Comparison of ENCODE assay signal across 7 cellular contexts in genomic region chr1:66374561-66375111, GRCh38.
DNase-seq lines count a peak whose midpoint lies in the region; ATAC-seq and TF ChIP-seq lines count a peak whose summit lies in the region.

No MANE protein-coding gene starts in this region.

- no peaks in the 10 kb centered on the region for H3K9me3 ChIP-seq in psoas muscle

- 18 to 26% (median 24%) methylated on average over 2 of the region's 2 CpGs for WGBS in psoas muscle, 3 donors

- peaks cover 5 to 34% of the 10 kb centered on the region in 2 donors for H3K36me3 ChIP-seq in psoas muscle (ENCODE audit: insufficient read depth in 1 of 2, low read depth in 1 of 2)

- H3K27me3 ChIP-seq in psoas muscle (ENCODE audit: insufficient read depth in 3 of 3, low read length in 2 of 3), result no peaks in the 10 kb centered on the region

- intact Hi-C loops in psoas muscle (cut with DNase I), result loop anchor here in 1 of 2 donors (10.0 kb wide), 1 partner anchor 70 kb away; no protein-coding TSS in a partner anchor

- no peak for TF ChIP-seq CTCF in psoas muscle (IDR thresholded peaks at IDR 0.05)

- no peak overlapping the region for H3K4me3 ChIP-seq in psoas muscle

- no peak overlapping the region for H3K27ac ChIP-seq in psoas muscle

- peaks cover 24% of the 10 kb centered on the region for H3K4me1 ChIP-seq in psoas muscle

- DNase-seq in NCI-H226 (peak; percentile 81), dedifferentiated amniotic fluid mesenchymal stem cell (ENCODE audit: extremely low spot score) (peak; percentile 34), psoas muscle (no peak), GM19238 (ENCODE audit: insufficient read length, low spot score) (no peak), NCI-H510A (lab: John Stamatoyannopoulos, UW) (no peak)

- ATAC-seq in GM18858 (IDR thresholded peaks at IDR 0.05; ENCODE audit: unreplicated experiment) (peak; percentile 39), HG02623 (IDR thresholded peaks at IDR 0.05; ENCODE audit: unreplicated experiment) (peak; percentile 40), psoas muscle (peak; percentile 25 to 45 (median 32))

Comparison
In these comparisons a context has a peak if more than half of its experiments do, and no peak if none do; other contexts are left out.
1. DNase-seq: peak in NCI-H226 (single experiment) and dedifferentiated amniotic fluid mesenchymal stem cell (single experiment); none in psoas muscle (0 of 2), GM19238 (single experiment) and NCI-H510A (single experiment).
2. Peak in every context shown above with its lines, with median percentiles within 50 percentile points of each other: ATAC-seq.